Comparison of ENCODE assay signal across 8 cellular contexts in the genomic region with DNA sequence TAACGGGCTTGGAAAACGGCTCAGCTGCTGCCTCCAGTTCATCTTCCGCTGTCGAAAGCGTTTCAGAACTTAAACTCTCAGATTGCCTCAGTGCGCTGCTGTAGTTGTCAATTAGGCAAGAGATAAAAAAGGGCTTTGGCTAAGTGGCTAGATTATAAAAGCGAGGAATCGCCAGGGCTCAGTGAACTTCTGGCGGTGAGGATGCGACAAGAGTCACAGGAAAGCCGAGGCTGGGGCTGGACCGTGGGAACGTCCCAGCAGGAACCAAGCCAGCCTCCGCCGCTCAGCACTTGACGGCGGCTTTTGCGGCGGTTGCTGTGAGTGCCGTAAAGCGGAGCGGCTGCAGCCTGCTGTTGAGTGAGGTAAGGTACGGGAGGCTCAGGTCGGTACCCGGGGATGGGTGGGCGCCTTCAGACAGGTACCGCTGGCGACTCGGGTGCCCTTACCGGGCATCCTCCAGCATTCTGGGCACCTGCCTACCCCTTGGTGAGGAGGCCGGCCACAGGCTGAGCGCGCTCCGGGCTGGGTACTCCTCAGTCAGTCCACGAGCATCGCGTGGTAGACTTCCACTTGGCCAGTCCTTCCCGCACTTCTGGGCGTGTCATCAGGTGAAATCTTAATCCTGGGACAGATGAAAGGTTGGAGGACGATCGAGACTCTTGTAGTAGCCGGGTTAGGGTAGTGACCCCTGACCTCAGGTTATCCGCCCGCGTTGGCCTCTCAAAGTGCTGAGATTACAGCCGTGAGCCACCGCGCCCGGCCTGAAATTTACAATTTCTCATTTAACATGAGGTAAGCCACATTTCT. TPM values are rescaled to one million over a fixed set of nuclear protein-coding genes. Genes with fewer than 3 reads are reported as not detected.
A peak's percentile ranks its signal among the peaks of the same experiment; 100 is the strongest.
DNase-seq lines count a peak whose midpoint lies in the region; ATAC-seq, FAIRE-seq and TF ChIP-seq lines count a peak whose summit lies in the region.

A gene (plus strand): TSS at position 328 of the 807 bp plus-strand sequence. CDS start 16,902 bp downstream, outside the sequence.

- no peak for TF ChIP-seq CTCF in liver (IDR thresholded peaks at IDR 0.05; ENCODE audit: low read depth, low read length, missing input control)

- peak; percentile 24 to 45 for TF ChIP-seq RAD21 in liver (IDR thresholded peaks at IDR 0.05)

- peaks cover 17 to 30% (median 23%) of the 10 kb centered on the region in 11 experiments; a peak in 21 of 22 replicates for H3K36me3 ChIP-seq in BLaER1 treated with 17β-estradiol and CSF1 and Interleukin-3, amounts not matched to agents 10 nM and 100 nM
- H3K36me3 ChIP-seq in liver (ENCODE audit: control insufficient read depth in 4 of 4, insufficient read depth in 3 of 4, low read depth in 1 of 4, low read length in 3 of 4): no peaks in the 10 kb centered on the region

- no peaks in the 10 kb centered on the region for H4K20me1 ChIP-seq in BLaER1 treated with 17β-estradiol and CSF1 and Interleukin-3, amounts not matched to agents 10 nM and 100 nM

- peak; percentile 74 for DNase-seq in GM19239 (ENCODE audit: insufficient read length, low spot score)
- DNase-seq in NCI-H526 treated with DMSO at 0.1 percent for 48 hours (lab: John Stamatoyannopoulos, UW): peak; percentile 34
- peak; percentile 76 for DNase-seq in activated CD4-positive, alpha-beta T cell treated with anti-CD3 and anti-CD28 coated beads, Interleukin-2, amount 50 U/mL, for 1 hour
- peak; percentile 93 for DNase-seq in dermis blood vessel endothelial cell
- peak; percentile 83 for DNase-seq in stimulated activated CD4-positive, alpha-beta T cell treated with anti-CD3 and anti-CD28 coated beads, Interleukin-4, amount 100 ng/mL, for 24 hours

- H3K4me2 ChIP-seq in BLaER1 treated with 17β-estradiol and CSF1 and Interleukin-3, amounts not matched to agents 10 nM and 100 nM: peak within 1 kb of the TSS; percentile 75 to 96 (median 83)

- peak within 1 kb of the TSS in 9 of 11 experiments; percentile 54 to 68 (median 60); a peak in 20 of 22 replicates for H3K27ac ChIP-seq in BLaER1 treated with 17β-estradiol and CSF1 and Interleukin-3, amounts not matched to agents 10 nM and 100 nM
- peak within 1 kb of the TSS; percentile 2 to 42 for H3K27ac ChIP-seq in liver (ENCODE audit: low read depth in 1 of 2, low read length in 2 of 2)

- peak; percentile 91 for FAIRE-seq in GM19239 (lab: Jason Lieb, UNC)

- no peaks in the 10 kb centered on the region for H3K27me3 ChIP-seq in BLaER1 treated with 17β-estradiol and CSF1 and Interleukin-3, amounts not matched to agents 10 nM and 100 nM
- H3K27me3 ChIP-seq in liver (ENCODE audit: control insufficient read depth in 4 of 4, insufficient read depth in 4 of 4, low read length in 3 of 4): no peaks in the 10 kb centered on the region

- peaks cover 9 to 14% (median 12%) of the 10 kb centered on the region in 10 experiments for H3K4me1 ChIP-seq in BLaER1 treated with 17β-estradiol and CSF1 and Interleukin-3, amounts not matched to agents 10 nM and 100 nM
- H3K4me1 ChIP-seq in liver (ENCODE audit: control insufficient read depth in 4 of 4, insufficient read depth in 4 of 4, low read length in 3 of 4): peaks cover 0 to 9% (median 5%) of the 10 kb centered on the region in 4 donors

- peaks cover 17 to 29% (median 25%) of the 10 kb centered on the region in 11 experiments for H3K9me3 ChIP-seq in BLaER1 treated with 17β-estradiol and CSF1 and Interleukin-3, amounts not matched to agents 10 nM and 100 nM (replicated peaks in 1 of 11)
- peaks cover 0 to 3% (median 0%) of the 10 kb centered on the region in 4 donors for H3K9me3 ChIP-seq in liver (ENCODE audit: control insufficient read depth in 4 of 4, low read length in 3 of 4)

- peak within 1 kb of the TSS; percentile 69 to 83 (median 77) for H3K9ac ChIP-seq in BLaER1 treated with 17β-estradiol and CSF1 and Interleukin-3, amounts not matched to agents 10 nM and 100 nM
- H3K9ac ChIP-seq in liver (ENCODE audit: low read depth in 1 of 2, low read length in 2 of 2): peak within 1 kb of the TSS; percentile 35 to 57

- peak within 1 kb of the TSS; percentile 79 to 90 (median 87) for H3K4me3 ChIP-seq in BLaER1 treated with 17β-estradiol and CSF1 and Interleukin-3, amounts not matched to agents 10 nM and 100 nM
- H3K4me3 ChIP-seq in liver (ENCODE audit: low read depth in 1 of 3, low read length in 3 of 3): peak within 1 kb of the TSS; percentile 88 to 96 (median 96)

- whole genome bisulfite sequencing in liver: under 1% methylated on average over 49 of the region's 49 CpGs

- ATAC-seq in HG03442 (IDR thresholded peaks at IDR 0.05; ENCODE audit: unreplicated experiment): peak; percentile 92

TF ChIP-seq in liver, 16 proteins besides CTCF, POLR2A, EP300 and RAD21:
- TF ChIP-seq GABPA (IDR thresholded peaks at IDR 0.05 in 1 of 2, conservative IDR thresholded peaks at IDR 0.05 in 1 of 2) (peak in 1 of 2 donors; percentile 33), JUND (IDR thresholded peaks at IDR 0.05) (no peak), RXRA (IDR thresholded peaks at IDR 0.05) (peak; percentile 13 to 63), FOXA2 (IDR thresholded peaks at IDR 0.05) (no peak), FOXA1 (IDR thresholded peaks at IDR 0.05) (peak; percentile 41), SP1 (IDR thresholded peaks at IDR 0.05) (peak; percentile 20), YY1 (IDR thresholded peaks at IDR 0.05) (peak; percentile 88), HNF4G (IDR thresholded peaks at IDR 0.05) (no peak)
- TF ChIP-seq, protein P1, sequence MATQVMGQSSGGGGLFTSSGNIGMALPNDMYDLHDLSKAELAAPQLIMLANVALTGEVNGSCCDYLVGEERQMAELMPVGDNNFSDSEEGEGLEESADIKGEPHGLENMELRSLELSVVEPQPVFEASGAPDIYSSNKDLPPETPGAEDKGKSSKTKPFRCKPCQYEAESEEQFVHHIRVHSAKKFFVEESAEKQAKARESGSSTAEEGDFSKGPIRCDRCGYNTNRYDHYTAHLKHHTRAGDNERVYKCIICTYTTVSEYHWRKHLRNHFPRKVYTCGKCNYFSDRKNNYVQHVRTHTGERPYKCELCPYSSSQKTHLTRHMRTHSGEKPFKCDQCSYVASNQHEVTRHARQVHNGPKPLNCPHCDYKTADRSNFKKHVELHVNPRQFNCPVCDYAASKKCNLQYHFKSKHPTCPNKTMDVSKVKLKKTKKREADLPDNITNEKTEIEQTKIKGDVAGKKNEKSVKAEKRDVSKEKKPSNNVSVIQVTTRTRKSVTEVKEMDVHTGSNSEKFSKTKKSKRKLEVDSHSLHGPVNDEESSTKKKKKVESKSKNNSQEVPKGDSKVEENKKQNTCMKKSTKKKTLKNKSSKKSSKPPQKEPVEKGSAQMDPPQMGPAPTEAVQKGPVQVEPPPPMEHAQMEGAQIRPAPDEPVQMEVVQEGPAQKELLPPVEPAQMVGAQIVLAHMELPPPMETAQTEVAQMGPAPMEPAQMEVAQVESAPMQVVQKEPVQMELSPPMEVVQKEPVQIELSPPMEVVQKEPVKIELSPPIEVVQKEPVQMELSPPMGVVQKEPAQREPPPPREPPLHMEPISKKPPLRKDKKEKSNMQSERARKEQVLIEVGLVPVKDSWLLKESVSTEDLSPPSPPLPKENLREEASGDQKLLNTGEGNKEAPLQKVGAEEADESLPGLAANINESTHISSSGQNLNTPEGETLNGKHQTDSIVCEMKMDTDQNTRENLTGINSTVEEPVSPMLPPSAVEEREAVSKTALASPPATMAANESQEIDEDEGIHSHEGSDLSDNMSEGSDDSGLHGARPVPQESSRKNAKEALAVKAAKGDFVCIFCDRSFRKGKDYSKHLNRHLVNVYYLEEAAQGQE (IDR thresholded peaks at IDR 0.05): peak; percentile 91
- TF ChIP-seq, protein P2, sequence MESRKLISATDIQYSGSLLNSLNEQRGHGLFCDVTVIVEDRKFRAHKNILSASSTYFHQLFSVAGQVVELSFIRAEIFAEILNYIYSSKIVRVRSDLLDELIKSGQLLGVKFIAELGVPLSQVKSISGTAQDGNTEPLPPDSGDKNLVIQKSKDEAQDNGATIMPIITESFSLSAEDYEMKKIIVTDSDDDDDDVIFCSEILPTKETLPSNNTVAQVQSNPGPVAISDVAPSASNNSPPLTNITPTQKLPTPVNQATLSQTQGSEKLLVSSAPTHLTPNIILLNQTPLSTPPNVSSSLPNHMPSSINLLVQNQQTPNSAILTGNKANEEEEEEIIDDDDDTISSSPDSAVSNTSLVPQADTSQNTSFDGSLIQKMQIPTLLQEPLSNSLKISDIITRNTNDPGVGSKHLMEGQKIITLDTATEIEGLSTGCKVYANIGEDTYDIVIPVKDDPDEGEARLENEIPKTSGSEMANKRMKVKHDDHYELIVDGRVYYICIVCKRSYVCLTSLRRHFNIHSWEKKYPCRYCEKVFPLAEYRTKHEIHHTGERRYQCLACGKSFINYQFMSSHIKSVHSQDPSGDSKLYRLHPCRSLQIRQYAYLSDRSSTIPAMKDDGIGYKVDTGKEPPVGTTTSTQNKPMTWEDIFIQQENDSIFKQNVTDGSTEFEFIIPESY (IDR thresholded peaks at IDR 0.05): peak; percentile 32
- TF ChIP-seq, protein P3, sequence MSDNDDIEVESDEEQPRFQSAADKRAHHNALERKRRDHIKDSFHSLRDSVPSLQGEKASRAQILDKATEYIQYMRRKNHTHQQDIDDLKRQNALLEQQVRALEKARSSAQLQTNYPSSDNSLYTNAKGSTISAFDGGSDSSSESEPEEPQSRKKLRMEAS (IDR thresholded peaks at IDR 0.05): peak; percentile 78

RNA-seq across cellular contexts. Expression of the gene that starts here (rescaled TPM):
- total RNA-seq in dermis blood vessel endothelial cell (17.7 and 19.5 TPM in 2 replicates), liver (1 to 10 TPM; 6.8 to 8.7 TPM)
- polyA plus RNA-seq in liver: 1 to 10 TPM; 2.0 to 2.1 TPM

Comparison
In these comparisons a context has a peak if more than half of its experiments do, and no peak if none do; other contexts are left out.
1. Peak in every context shown above with its lines: DNase-seq, ATAC-seq, H3K4me3 ChIP-seq and H3K27ac ChIP-seq.
2. DNase-seq: peak in every context shown above with its lines; median percentile 93 in dermis blood vessel endothelial cell; 83 in stimulated activated CD4-positive, alpha-beta T cell treated with anti-CD3 and anti-CD28 coated beads, Interleukin-4, amount 100 ng/mL, for 24 hours; 76 in activated CD4-positive, alpha-beta T cell treated with anti-CD3 and anti-CD28 coated beads, Interleukin-2, amount 50 U/mL, for 1 hour; 74 in GM19239; 34 in NCI-H526 treated with DMSO at 0.1 percent for 48 hours.